16 cellular contexts compared by ENCODE assay signal in genomic region chr6:162092816-162093502, GRCh38.
A peak's percentile ranks its signal among the peaks of the same experiment; 100 is the strongest.
DNase-seq lines count a peak whose midpoint lies in the region; ATAC-seq and TF ChIP-seq lines count a peak whose summit lies in the region.
"Had no signal": no experiment of that assay in that cellular context is flagged by ENCODE, and none has a peak within 500 bp of the region (broad histone marks: within the 10 kb centered on the region; RNA-seq: fewer than 3 reads in every experiment).

No MANE protein-coding gene starts in this region.

- H3K9me3 ChIP-seq in right atrium auricular region (no peaks in the 10 kb centered on the region), WERI-Rb-1 (ENCODE audit: severe bottlenecking) (no peaks in the 10 kb centered on the region)
- H3K9me3 ChIP-seq: HAP-1 had no signal

- H3K27me3 ChIP-seq in right atrium auricular region (no peaks in the 10 kb centered on the region), WERI-Rb-1 (ENCODE audit: insufficient read depth, low read depth, severe bottlenecking) (no peaks in the 10 kb centered on the region)
- H3K27me3 ChIP-seq: BLaER1 treated with 17β-estradiol and CSF1 and Interleukin-3, amounts not matched to agents 10 nM and 100 nM had no signal

- TF ChIP-seq CTCF in right atrium auricular region (IDR thresholded peaks at IDR 0.05) (no peak), WERI-Rb-1 (IDR thresholded peaks at IDR 0.05; ENCODE audit: low read depth, low read length) (no peak)

- H3K27ac ChIP-seq in right atrium auricular region, result no peak overlapping the region
- H3K27ac ChIP-seq in WERI-Rb-1, result no peak overlapping the region
- H3K27ac ChIP-seq: BLaER1 treated with 17β-estradiol and CSF1 and Interleukin-3, amounts not matched to agents 10 nM and 100 nM; GM23248 had no signal

- ATAC-seq in Right ventricle myocardium superior (ENCODE audit: poor library complexity) (peak; percentile 58), left ventricle myocardium superior (peak; percentile 62)
- ATAC-seq: CD8-positive, alpha-beta T cell; GM12878; HepG2 had no signal

- in situ Hi-C loops in G401 (cut with HindIII; ENCODE audit: low sequenced_read_pairs), result no loop called here

- no peak overlapping the region for H3K4me3 ChIP-seq in right atrium auricular region
- H3K4me3 ChIP-seq in WERI-Rb-1 (ENCODE audit: low read depth, low read length), result no peak overlapping the region
- H3K4me3 ChIP-seq: BLaER1 treated with 17β-estradiol and CSF1 and Interleukin-3, amounts not matched to agents 10 nM and 100 nM; GM12878; GM23248; HAP-1 had no signal

- intact Hi-C loops in Right ventricle myocardium superior (cut with DNase I) (no loop called here), left ventricle myocardium superior (cut with micrococcal nuclease) (no loop called here)

- DNase-seq in Right ventricle myocardium superior (no peak), right atrium auricular region (ENCODE audit: low spot score) (no peak), G401 (ENCODE audit: low spot score) (peak; percentile 2), left ventricle myocardium superior (no peak), T-helper 9 cell (no peak), WERI-Rb-1 (no peak), SW 1271 (lab: John Stamatoyannopoulos, UW) (no peak)
- DNase-seq: 8988T; Calu3; CD8-positive, alpha-beta T cell; DMS79 treated with DMSO at 0.1 percent for 48 hours; GM23248 had no signal

- H3K4me1 ChIP-seq in right atrium auricular region, result peaks cover 0 to 6% of the 10 kb centered on the region in 2 donors
- H3K4me1 ChIP-seq: HAP-1 had no signal

- H3K36me3 ChIP-seq in right atrium auricular region (no peaks in the 10 kb centered on the region), WERI-Rb-1 (no peaks in the 10 kb centered on the region)
- H3K36me3 ChIP-seq: BLaER1 treated with 17β-estradiol and CSF1 and Interleukin-3, amounts not matched to agents 10 nM and 100 nM; HAP-1 had no signal
